1 cellular context compared by ENCODE assay signal in genomic region chr16:57126412-57126811, GRCh38.
TF ChIP-seq lines count a peak whose summit lies in the region.

No MANE protein-coding gene starts in this region.

TF ChIP-seq in H1, 55 proteins besides CTCF, POLR2A, EP300 and RAD21:
- no peak for TF ChIP-seq EGR1 (IDR thresholded peaks at IDR 0.05; ENCODE audit: borderline replicate concordance, low read depth, low read length)
- TF ChIP-seq NANOG (IDR thresholded peaks at IDR 0.05; ENCODE audit: insufficient read depth, low read depth, low read length, poor library complexity, severe bottlenecking), result no peak
- no peak for TF ChIP-seq SUZ12 (IDR thresholded peaks at IDR 0.05; ENCODE audit: low read length)
- no peak for TF ChIP-seq SP1 (IDR thresholded peaks at IDR 0.05; ENCODE audit: low read depth, low read length)
- TF ChIP-seq KDM5A (IDR thresholded peaks at IDR 0.05; ENCODE audit: low read length), result no peak
- no peak for TF ChIP-seq FOSL1 (IDR thresholded peaks at IDR 0.05; ENCODE audit: insufficient read depth, low read depth, low read length)
